19 cellular contexts compared by ENCODE assay signal in genomic region chrX:73768120-73768519, GRCh38.
DNase-seq lines count a peak whose midpoint lies in the region; ATAC-seq, FAIRE-seq and TF ChIP-seq lines count a peak whose summit lies in the region.
"Had no signal": no experiment of that assay in that cellular context is flagged by ENCODE, and none has a peak within 500 bp of the region (broad histone marks: within the 10 kb centered on the region; RNA-seq: fewer than 3 reads in every experiment).

No MANE protein-coding gene starts in this region.

- no peaks in the 10 kb centered on the region for H3K36me3 ChIP-seq in HepG2 (replicated peaks in 1 of 2; ENCODE audit: control insufficient read depth in 1 of 2, insufficient read depth in 2 of 2, low read length in 2 of 2)
- no peaks in the 10 kb centered on the region for H3K36me3 ChIP-seq in right lobe of liver
- H3K36me3 ChIP-seq in neuronal stem cell (replicated peaks in 1 of 2; ENCODE audit: control insufficient read depth in 2 of 2, insufficient read depth in 2 of 2, low read length in 2 of 2) = no peaks in the 10 kb centered on the region
- no peaks in the 10 kb centered on the region for H3K36me3 ChIP-seq in spleen
- H3K36me3 ChIP-seq in SJCRH30 = no peaks in the 10 kb centered on the region
- H3K36me3 ChIP-seq: BLaER1 treated with 17β-estradiol and CSF1 and Interleukin-3, amounts not matched to agents 10 nM and 100 nM had no signal

- no peaks in the 10 kb centered on the region for H3K79me2 ChIP-seq in HepG2 (ENCODE audit: insufficient read depth, low read length)

- WGBS in HepG2 (ENCODE audit: low lambda C conversion rate) = 0% methylated on average over 1 of the region's 8 CpGs
- 32% methylated on average over 3 of the region's 8 CpGs for WGBS in right lobe of liver (ENCODE audit: insufficient coverage, low coverage, low lambda C conversion rate, missing lambda C conversion rate)
- WGBS in neuronal stem cell (ENCODE audit: extremely low coverage in 2 of 2, insufficient read length in 2 of 2, insufficient replicate concordance in 1 of 2), 2 donors = no CpG with 5 or more reads among the region's 8 CpGs
- WGBS in spleen, 5 donors = 68 to 86% (median 71%) methylated on average over 1 to 8 of the region's 8 CpGs

- no peak overlapping the region for H3K14ac ChIP-seq in neuronal stem cell (ENCODE audit: low read length)

- no peak overlapping the region for H3K23ac ChIP-seq in neuronal stem cell (ENCODE audit: low read depth, low read length, poor library complexity)

- no peak overlapping the region for H2BK5ac ChIP-seq in neuronal stem cell (ENCODE audit: low read length)

- no TSS peak for BruUV-seq in HepG2 (replicated peaks; lab: Mats Ljungman, UMichigan)

- no peak for TF ChIP-seq CTCF in HepG2 (CRISPR knock-in tag; IDR thresholded peaks at IDR 0.05)
- TF ChIP-seq CTCF in right lobe of liver (IDR thresholded peaks at IDR 0.05) = no peak
- no peak for TF ChIP-seq CTCF in spleen (IDR thresholded peaks at IDR 0.05 in 8 of 11, conservative IDR thresholded peaks at IDR 0.05 in 3 of 11)

- no peak overlapping the region for H4K8ac ChIP-seq in neuronal stem cell (ENCODE audit: low read depth, low read length)

- H4K91ac ChIP-seq in neuronal stem cell (ENCODE audit: low read depth, low read length, poor library complexity) = no peak overlapping the region

- H3K27ac ChIP-seq in HepG2 (ENCODE audit: extremely low read length, insufficient read depth, low read length) (no peak overlapping the region), right lobe of liver (no peak overlapping the region), neuronal stem cell (replicated peaks; ENCODE audit: low read length) (no peak overlapping the region), spleen (no peak overlapping the region), SJCRH30 (no peak overlapping the region)
- H3K27ac ChIP-seq: 22Rv1; A549; BLaER1 treated with 17β-estradiol and CSF1 and Interleukin-3, amounts not matched to agents 10 nM and 100 nM; C4-2B had no signal

- H3K4ac ChIP-seq in neuronal stem cell (ENCODE audit: low read length) = no peak overlapping the region

- H2BK120ac ChIP-seq in neuronal stem cell (ENCODE audit: low read depth, low read length) = no peak overlapping the region

- FAIRE-seq in HepG2 (lab: Jason Lieb, UNC) = no peak
- FAIRE-seq: A549, D721Med, GM12878 had no signal

- H2BK15ac ChIP-seq in neuronal stem cell (ENCODE audit: low read length) = no peak overlapping the region

- no peak for TF ChIP-seq RAD21 in HepG2 (CRISPR knock-in tag; IDR thresholded peaks at IDR 0.05)

- no peak overlapping the region for H2AK5ac ChIP-seq in neuronal stem cell (ENCODE audit: low read depth, low read length)

- no peak overlapping the region for H3K18ac ChIP-seq in neuronal stem cell (ENCODE audit: low read length)

- no peak overlapping the region for H3K4me3 ChIP-seq in HepG2 (replicated peaks in 1 of 3; ENCODE audit: insufficient read depth in 1 of 3, low read depth in 2 of 3, low read length in 3 of 3)
- no peak overlapping the region for H3K4me3 ChIP-seq in right lobe of liver
- H3K4me3 ChIP-seq in neuronal stem cell (ENCODE audit: low read length in 2 of 2) = no peak overlapping the region
- H3K4me3 ChIP-seq in spleen = no peak overlapping the region
- no peak overlapping the region for H3K4me3 ChIP-seq in SJCRH30
- H3K4me3 ChIP-seq: A549; BLaER1 treated with 17β-estradiol and CSF1 and Interleukin-3, amounts not matched to agents 10 nM and 100 nM; GM12878 had no signal

- intact Hi-C loops in HepG2 (cut with micrococcal nuclease; ENCODE audit: unreplicated experiment) (no loop called here), right lobe of liver (cut with DNase I) (no loop called here), spleen (cut with DNase I; ENCODE audit: low total_unique reads) (no loop called here)

- no peak overlapping the region for H2BK12ac ChIP-seq in neuronal stem cell (ENCODE audit: low read length)

- POLR2A ChIA-PET in HepG2 (lab: Yijun Ruan, JAX) = no interaction called here

- TF ChIP-seq EP300 in HepG2 (IDR thresholded peaks at IDR 0.05; ENCODE audit: low read depth in 2 of 2, low read length in 2 of 2) (no peak), HepG2 (CRISPR knock-in tag; IDR thresholded peaks at IDR 0.05; ENCODE audit: borderline replicate concordance) (no peak)

- in situ Hi-C loops in HepG2 (cut with HindIII; ENCODE audit: extremely low pct_ligation_motif_present, low pct_unique_long_range_greater_than_20kb) = no loop called here

- CTCF ChIA-PET in HepG2 (lab: Yijun Ruan, JAX; ENCODE audit: low intra/inter-chr PET ratio, low total read pairs) = no interaction called here

- no peak overlapping the region for H2AFZ ChIP-seq in HepG2 (ENCODE audit: low read length)
- peak overlapping the region; percentile 53 for H2AFZ ChIP-seq in neuronal stem cell (ENCODE audit: low read length)

- TF ChIP-seq POLR2A in HepG2 (IDR thresholded peaks at IDR 0.05; ENCODE audit: insufficient read depth in 1 of 2, low read depth in 2 of 2, low read length in 2 of 2) (no peak), right lobe of liver (IDR thresholded peaks at IDR 0.05) (no peak), spleen (IDR thresholded peaks at IDR 0.05) (no peak)

- no peaks in the 10 kb centered on the region for H3K9me3 ChIP-seq in HepG2 (ENCODE audit: low read length)
- H3K9me3 ChIP-seq in right lobe of liver = no peaks in the 10 kb centered on the region
- H3K9me3 ChIP-seq in neuronal stem cell (replicated peaks in 1 of 2; ENCODE audit: control insufficient read depth in 2 of 2, insufficient read depth in 1 of 2, low read depth in 1 of 2, low read length in 2 of 2) = no peaks in the 10 kb centered on the region
- H3K9me3 ChIP-seq in spleen = no peaks in the 10 kb centered on the region
- no peaks in the 10 kb centered on the region for H3K9me3 ChIP-seq in SJCRH30 (replicated peaks)
- H3K9me3 ChIP-seq: A549, Caco-2 had no signal

- H3K79me1 ChIP-seq in neuronal stem cell (ENCODE audit: low read depth, low read length) = no peaks in the 10 kb centered on the region

- ATAC-seq in HepG2 (no peak), right lobe of liver (no peak)
- ATAC-seq: A549; CD8-positive, alpha-beta T cell; GM12878 had no signal

- peak; percentile 3 for DNase-seq in HepG2 (ENCODE audit: low spot score)
- DNase-seq in right lobe of liver = no peak
- DNase-seq in mesenteric fat pad (ENCODE audit: low spot score) = peak; percentile 53
- no peak for DNase-seq in neuronal stem cell (ENCODE audit: low spot score)
- no peak for DNase-seq in spleen
- no peak for DNase-seq in SJCRH30
- DNase-seq: AML-193; Caco-2; Calu3; CD4-positive, alpha-beta T cell; CD8-positive, alpha-beta T cell; DMS79 treated with DMSO at 0.1 percent for 48 hours; GDM1 had no signal

- H3K9ac ChIP-seq in HepG2 (ENCODE audit: insufficient read depth, low read depth, low read length) (no peak overlapping the region), neuronal stem cell (ENCODE audit: low read depth, low read length, poor library complexity) (no peak overlapping the region)
- H3K9ac ChIP-seq: BLaER1 treated with 17β-estradiol and CSF1 and Interleukin-3, amounts not matched to agents 10 nM and 100 nM had no signal

- H3K27me3 ChIP-seq in HepG2 (ENCODE audit: control insufficient read depth in 1 of 2, insufficient read depth in 2 of 2, low read length in 2 of 2) (no peaks in the 10 kb centered on the region), right lobe of liver (no peaks in the 10 kb centered on the region), neuronal stem cell (ENCODE audit: control insufficient read depth in 3 of 3, insufficient read depth in 3 of 3, low read depth in 1 of 3, low read length in 3 of 3) (peaks cover 0 to 19% (median 0%) of the 10 kb centered on the region in 3 experiments), spleen (replicated peaks in 1 of 7) (peaks cover 0 to 33% (median 3%) of the 10 kb centered on the region in 7 donors), SJCRH30 (no peaks in the 10 kb centered on the region)
- H3K27me3 ChIP-seq: BLaER1 treated with 17β-estradiol and CSF1 and Interleukin-3, amounts not matched to agents 10 nM and 100 nM had no signal

- H3K4me2 ChIP-seq in HepG2 (ENCODE audit: low read depth, low read length) (no peak overlapping the region), neuronal stem cell (ENCODE audit: insufficient read depth, low read length, poor library complexity, severe bottlenecking) (no peak overlapping the region)
- H3K4me2 ChIP-seq: A549 had no signal

- no peaks in the 10 kb centered on the region for H4K20me1 ChIP-seq in HepG2 (ENCODE audit: insufficient read depth, low read length)
- H4K20me1 ChIP-seq: BLaER1 treated with 17β-estradiol and CSF1 and Interleukin-3, amounts not matched to agents 10 nM and 100 nM had no signal

- no peaks in the 10 kb centered on the region for H3K4me1 ChIP-seq in HepG2 (ENCODE audit: insufficient read depth, low read length)
- H3K4me1 ChIP-seq in right lobe of liver = no peaks in the 10 kb centered on the region
- no peaks in the 10 kb centered on the region for H3K4me1 ChIP-seq in neuronal stem cell (ENCODE audit: control insufficient read depth in 2 of 2, insufficient read depth in 1 of 2, low read depth in 1 of 2, low read length in 2 of 2)
- H3K4me1 ChIP-seq in spleen = no peaks in the 10 kb centered on the region
- no peaks in the 10 kb centered on the region for H3K4me1 ChIP-seq in SJCRH30
- H3K4me1 ChIP-seq: A549, Caco-2 had no signal

TF ChIP-seq in HepG2, 621 proteins besides CTCF, POLR2A, EP300 and RAD21:
- TF ChIP-seq ZNF281 (CRISPR knock-in tag; IDR thresholded peaks at IDR 0.05; ENCODE audit: borderline replicate concordance) (0 out of 2 replicates have a peak, but pooled peaks have one; percentile 19), ARID2 (CRISPR knock-in tag; IDR thresholded peaks at IDR 0.05; ENCODE audit: borderline replicate concordance) (no peak)
TF ChIP-seq in HepG2: peak in this region for 1.

Comparison
In these comparisons a context has a peak if more than half of its experiments do, and no peak if none do; other contexts are left out.
1. DNase-seq: peak in HepG2 (single experiment) and mesenteric fat pad (single experiment); none in right lobe of liver (0 of 3), neuronal stem cell (single experiment), spleen (single experiment) and SJCRH30 (0 of 2).